Comparison of ENCODE assay signal across 25 cellular contexts in genomic region chr14:89061696-89062095, GRCh38.
"Had no signal": no experiment of that assay in that cellular context is flagged by ENCODE, and none has a peak within 500 bp of the region (broad histone marks: within the 10 kb centered on the region; RNA-seq: fewer than 3 reads in every experiment).

No MANE protein-coding gene starts in this region.

- H3K9ac ChIP-seq: KMS-11 had no signal

- DNase-seq: activated CD4-positive, alpha-beta memory T cell treated with anti-CD3 and anti-CD28 coated beads for 36 hours; activated CD4-positive, alpha-beta T cell treated with anti-CD3 and anti-CD28 coated beads, Interleukin-2, amount 10 ng/mL, durations not matched to agents 7 days and 5 days; activated CD4-positive, CD25-positive, alpha-beta regulatory T cell; activated CD8-positive, alpha-beta memory T cell treated with anti-CD3 and anti-CD28 coated beads for 24 hours; activated gamma-delta T cell; activated naive CD4-positive, alpha-beta T cell treated with anti-CD3 and anti-CD28 coated beads for 36 hours; activated T-cell treated with anti-CD3 and anti-CD28 coated beads, Interleukin-2, amount 50 U/mL, for 48 hours; brain microvascular endothelial cell; MV-4-11; NCI-H1092 treated with DMSO at 0.1 percent for 48 hours; NCI-H1417 treated with DMSO at 0.1 percent for 48 hours; NCI-H1694; NCI-H2029; NCI-H345; NCI-H510A; NCI-H526 treated with DMSO at 0.1 percent for 48 hours; NCI-H82; RPMI8226; T-helper 1 cell had no signal

- ATAC-seq: activated T-helper 17 cell treated with anti-CD3 and anti-CD28 coated beads, Interleukin-2, amount 50 U/mL, for 72 hours; Right ventricle myocardium inferior had no signal

- H3K4me3 ChIP-seq: cardiac muscle cell, SK-N-MC had no signal

- H3K27ac ChIP-seq: brain microvascular endothelial cell, cardiac muscle cell, KMS-11, SK-N-MC, VCaP had no signal

- H3K36me3 ChIP-seq: brain microvascular endothelial cell, cardiac muscle cell had no signal

- H3K27me3 ChIP-seq: brain microvascular endothelial cell, cardiac muscle cell had no signal

- H3K4me2 ChIP-seq: KMS-11 had no signal
